16 cellular contexts compared by ENCODE assay signal in the genomic region with DNA sequence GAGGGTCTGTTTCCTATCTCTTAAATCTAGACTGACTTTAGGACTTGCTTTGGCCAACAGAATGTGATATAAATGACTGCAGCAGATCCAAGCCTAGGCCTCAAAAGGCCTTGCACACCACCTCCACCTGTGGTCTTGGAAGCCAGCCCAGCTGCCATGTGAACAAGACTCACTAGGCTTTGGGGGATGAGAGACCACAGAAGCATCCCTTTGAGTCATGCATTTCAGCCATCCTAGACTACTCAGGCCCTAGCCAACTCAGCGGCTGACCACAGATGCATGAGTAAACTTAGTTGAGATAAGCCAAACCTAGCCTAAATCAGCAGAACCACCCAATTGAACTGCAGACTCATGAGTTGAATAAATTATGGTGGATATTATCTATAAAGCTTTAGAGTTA.
DNase-seq lines count a peak whose midpoint lies in the region; TF ChIP-seq lines count a peak whose summit lies in the region.
"Had no signal": no experiment of that assay in that cellular context is flagged by ENCODE, and none has a peak within 500 bp of the region (broad histone marks: within the 10 kb centered on the region; RNA-seq: fewer than 3 reads in every experiment).

No MANE protein-coding gene starts in this region.

- intact Hi-C loops in mammary epithelial cell (cut with micrococcal nuclease): loop anchor here (5.0 kb wide), 1 partner anchor 220 kb away; no protein-coding TSS in a partner anchor

- H2AFZ ChIP-seq in mammary epithelial cell (ENCODE audit: low read depth, low read length): no peak overlapping the region

- WGBS in mammary epithelial cell (ENCODE audit: low coverage, missing lambda C conversion rate): 8% methylated on average over 1 of the region's 1 CpG

- no peak overlapping the region for H3K27ac ChIP-seq in mammary epithelial cell (ENCODE audit: insufficient read depth, low read depth, low read length)
- H3K27ac ChIP-seq: neutrophil, skin epidermis had no signal

- H3K9me3 ChIP-seq in MG63: 0 out of 2 replicates have a peak, but pooled peaks cover 2% of the 10 kb centered on the region
- H3K9me3 ChIP-seq in mammary epithelial cell (replicated peaks; ENCODE audit: insufficient read depth, low read length): no peaks in the 10 kb centered on the region
- H3K9me3 ChIP-seq: neutrophil had no signal

- no peaks in the 10 kb centered on the region for H4K20me1 ChIP-seq in mammary epithelial cell (ENCODE audit: insufficient read depth, low read length)

- H3K4me1 ChIP-seq in mammary epithelial cell (ENCODE audit: insufficient read depth, low read length): peaks cover 15% of the 10 kb centered on the region

- no peaks in the 10 kb centered on the region for H3K27me3 ChIP-seq in MG63
- no peaks in the 10 kb centered on the region for H3K27me3 ChIP-seq in mammary epithelial cell (ENCODE audit: insufficient read depth, low read length)
- H3K27me3 ChIP-seq: neutrophil had no signal

- no peak for TF ChIP-seq CTCF in mammary epithelial cell (conservative IDR thresholded peaks at IDR 0.05 in 1 of 2, IDR thresholded peaks at IDR 0.05 in 1 of 2; ENCODE audit: extremely low read depth in 1 of 2, insufficient read depth in 1 of 2, low read depth in 1 of 2, low read length in 2 of 2)

- H3K36me3 ChIP-seq in MG63 (no peaks in the 10 kb centered on the region), mammary epithelial cell (ENCODE audit: insufficient read depth, low read length) (no peaks in the 10 kb centered on the region)
- H3K36me3 ChIP-seq: neutrophil had no signal

- no TSS peak for BruUV-seq in mammary epithelial cell (replicated peaks; lab: Mats Ljungman, UMichigan)

- DNase-seq in EH (ENCODE audit: low read depth) (peak; percentile 40), MG63 (peak; percentile 82), mammary epithelial cell (peak; percentile 99), kidney tubule cell (ENCODE audit: low spot score) (peak; percentile 83), SIG-M5 (lab: John Stamatoyannopoulos, UW) (no peak), HuH-7 (ENCODE audit: low spot score) (no peak), NCI-H187 (lab: John Stamatoyannopoulos, UW) (no peak), DMS79 (lab: John Stamatoyannopoulos, UW) (no peak)
- DNase-seq: activated CD4-positive, alpha-beta T cell treated with anti-CD3 and anti-CD28 coated beads for 48 hours; activated T-cell treated with anti-CD3 and anti-CD28 coated beads, Interleukin-2, amount 50 U/mL, for 72 hours; aorta; CD8-positive, alpha-beta T cell; effector memory CD8-positive, alpha-beta T cell; T-helper 1 cell had no signal

- dilution Hi-C loops in mammary epithelial cell (cut with HindIII; ENCODE audit: low sequenced_read_pairs): no loop called here

- no peak overlapping the region for H3K4me3 ChIP-seq in MG63
- no peak overlapping the region for H3K4me3 ChIP-seq in mammary epithelial cell (replicated peaks in 1 of 3; ENCODE audit: insufficient read depth in 1 of 3, low read depth in 2 of 3, low read length in 3 of 3)
- H3K4me3 ChIP-seq: skin epidermis had no signal

- H3K79me2 ChIP-seq in mammary epithelial cell (ENCODE audit: insufficient read depth, low read length): no peaks in the 10 kb centered on the region

- in situ Hi-C loops in mammary epithelial cell (cut with MboI; ENCODE audit: low sequenced_read_pairs in 2 of 2): no loop called here

- CTCF ChIA-PET in mammary epithelial cell (lab: Charles Lee; ENCODE audit: low non-redundant PET): no interaction called here

- no peak overlapping the region for H3K9ac ChIP-seq in mammary epithelial cell (ENCODE audit: insufficient read depth, low read length)

- no peak overlapping the region for H3K4me2 ChIP-seq in mammary epithelial cell (ENCODE audit: insufficient read depth, low read depth, low read length)

Comparison
In these comparisons a context has a peak if more than half of its experiments do, and no peak if none do; other contexts are left out.
1. DNase-seq: peak in EH (single experiment), MG63 (single experiment), mammary epithelial cell (single experiment) and kidney tubule cell (single experiment); none in SIG-M5 (single experiment), HuH-7 (single experiment), NCI-H187 (0 of 2) and DMS79 (single experiment).